Comparison of ENCODE assay signal across 1 cellular context in the genomic region with DNA sequence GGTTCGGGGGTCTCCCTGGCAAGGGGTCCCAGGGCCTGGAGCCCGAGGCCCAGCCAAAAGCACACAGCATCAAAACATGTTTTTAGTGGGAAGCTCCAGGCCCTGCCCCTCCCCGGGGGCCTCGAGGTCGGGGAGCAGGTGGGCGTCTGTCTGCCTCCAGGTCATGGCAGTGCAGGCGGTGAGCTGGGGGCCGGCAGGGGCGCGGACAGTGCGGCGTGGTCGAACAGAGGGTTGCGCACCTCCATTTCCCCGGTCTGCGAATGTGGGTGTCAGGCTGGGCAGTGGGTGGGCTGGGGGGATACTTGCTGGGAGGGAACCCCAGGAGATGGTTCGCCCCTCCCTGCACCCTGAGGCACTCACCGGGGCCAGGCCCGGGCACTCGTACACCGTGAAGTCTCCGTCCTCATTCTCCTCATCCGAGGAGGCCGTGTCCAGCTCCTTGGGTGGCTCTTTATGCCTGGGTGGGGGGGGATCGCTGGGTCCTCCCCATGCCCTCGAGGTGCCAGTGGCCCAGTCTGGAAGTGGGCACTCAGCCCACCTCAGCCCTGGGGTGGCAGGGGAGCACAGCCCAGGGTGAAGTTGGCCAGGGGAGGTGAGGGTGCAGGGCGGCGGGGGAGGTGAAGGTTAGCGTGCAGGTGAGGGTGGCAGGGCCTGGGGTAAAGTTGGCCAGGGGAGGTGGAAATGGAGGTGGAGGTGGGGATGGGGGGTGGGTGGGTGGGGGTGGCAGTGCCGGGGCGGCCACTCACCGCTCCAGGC.
A peak's percentile ranks its signal among the peaks of the same experiment; 100 is the strongest.
TF ChIP-seq lines count a peak whose summit lies in the region.

No MANE protein-coding gene starts in this region.

TF ChIP-seq in HEK293, 187 proteins besides CTCF, POLR2A, EP300 and RAD21 (continued from another document):
- TF ChIP-seq KLF9 (tag by site-specific recombination; IDR thresholded peaks at IDR 0.05; ENCODE audit: low read depth): no peak
- peak; percentile 35; the same call in 1 of the 2 replicates for TF ChIP-seq ZFHX2 (tag by site-specific recombination; conservative IDR thresholded peaks at IDR 0.05)
- TF ChIP-seq, protein P1, sequence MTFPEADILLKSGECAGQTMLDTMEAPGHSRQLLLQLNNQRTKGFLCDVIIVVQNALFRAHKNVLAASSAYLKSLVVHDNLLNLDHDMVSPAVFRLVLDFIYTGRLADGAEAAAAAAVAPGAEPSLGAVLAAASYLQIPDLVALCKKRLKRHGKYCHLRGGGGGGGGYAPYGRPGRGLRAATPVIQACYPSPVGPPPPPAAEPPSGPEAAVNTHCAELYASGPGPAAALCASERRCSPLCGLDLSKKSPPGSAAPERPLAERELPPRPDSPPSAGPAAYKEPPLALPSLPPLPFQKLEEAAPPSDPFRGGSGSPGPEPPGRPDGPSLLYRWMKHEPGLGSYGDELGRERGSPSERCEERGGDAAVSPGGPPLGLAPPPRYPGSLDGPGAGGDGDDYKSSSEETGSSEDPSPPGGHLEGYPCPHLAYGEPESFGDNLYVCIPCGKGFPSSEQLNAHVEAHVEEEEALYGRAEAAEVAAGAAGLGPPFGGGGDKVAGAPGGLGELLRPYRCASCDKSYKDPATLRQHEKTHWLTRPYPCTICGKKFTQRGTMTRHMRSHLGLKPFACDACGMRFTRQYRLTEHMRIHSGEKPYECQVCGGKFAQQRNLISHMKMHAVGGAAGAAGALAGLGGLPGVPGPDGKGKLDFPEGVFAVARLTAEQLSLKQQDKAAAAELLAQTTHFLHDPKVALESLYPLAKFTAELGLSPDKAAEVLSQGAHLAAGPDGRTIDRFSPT (tag by site-specific recombination; IDR thresholded peaks at IDR 0.05): peak; percentile 48; the same call in 1 of the 2 replicates
- TF ChIP-seq YY2 (tag by site-specific recombination; IDR thresholded peaks at IDR 0.05): no peak
- TF ChIP-seq ZNF19 (tag by site-specific recombination; IDR thresholded peaks at IDR 0.05; ENCODE audit: low read depth): no peak
- TF ChIP-seq, protein P2, sequence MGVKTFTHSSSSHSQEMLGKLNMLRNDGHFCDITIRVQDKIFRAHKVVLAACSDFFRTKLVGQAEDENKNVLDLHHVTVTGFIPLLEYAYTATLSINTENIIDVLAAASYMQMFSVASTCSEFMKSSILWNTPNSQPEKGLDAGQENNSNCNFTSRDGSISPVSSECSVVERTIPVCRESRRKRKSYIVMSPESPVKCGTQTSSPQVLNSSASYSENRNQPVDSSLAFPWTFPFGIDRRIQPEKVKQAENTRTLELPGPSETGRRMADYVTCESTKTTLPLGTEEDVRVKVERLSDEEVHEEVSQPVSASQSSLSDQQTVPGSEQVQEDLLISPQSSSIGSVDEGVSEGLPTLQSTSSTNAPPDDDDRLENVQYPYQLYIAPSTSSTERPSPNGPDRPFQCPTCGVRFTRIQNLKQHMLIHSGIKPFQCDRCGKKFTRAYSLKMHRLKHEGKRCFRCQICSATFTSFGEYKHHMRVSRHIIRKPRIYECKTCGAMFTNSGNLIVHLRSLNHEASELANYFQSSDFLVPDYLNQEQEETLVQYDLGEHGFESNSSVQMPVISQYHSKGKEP (tag by site-specific recombination; IDR thresholded peaks at IDR 0.05): no peak
- no peak for TF ChIP-seq ZNF274 (IDR thresholded peaks at IDR 0.05; ENCODE audit: low read length)
- TF ChIP-seq ZNF274 (tag by site-specific recombination; IDR thresholded peaks at IDR 0.05; ENCODE audit: borderline replicate concordance): no peak
- no peak for TF ChIP-seq ZNF473 (tag by site-specific recombination; IDR thresholded peaks at IDR 0.05)
- TF ChIP-seq ZBTB1 (tag by site-specific recombination; IDR thresholded peaks at IDR 0.05): no peak
- no peak for TF ChIP-seq ZNF24 (tag by site-specific recombination; IDR thresholded peaks at IDR 0.05)
- TF ChIP-seq GLI4 (tag by site-specific recombination; IDR thresholded peaks at IDR 0.05): no peak
- TF ChIP-seq REPIN1 (tag by site-specific recombination; IDR thresholded peaks at IDR 0.05; ENCODE audit: low read depth): no peak
- TF ChIP-seq ZNF747 (tag by site-specific recombination; IDR thresholded peaks at IDR 0.05): no peak
- TF ChIP-seq ZBTB8A (tag by site-specific recombination; IDR thresholded peaks at IDR 0.05): no peak
- no peak for TF ChIP-seq ZNF707 (tag by site-specific recombination; IDR thresholded peaks at IDR 0.05)
- no peak for TF ChIP-seq ZBTB48 (tag by site-specific recombination; IDR thresholded peaks at IDR 0.05)
- no peak for TF ChIP-seq ZNF843 (tag by site-specific recombination; IDR thresholded peaks at IDR 0.05)
